ENCODE assay signal across 37 cellular contexts in the genomic region with DNA sequence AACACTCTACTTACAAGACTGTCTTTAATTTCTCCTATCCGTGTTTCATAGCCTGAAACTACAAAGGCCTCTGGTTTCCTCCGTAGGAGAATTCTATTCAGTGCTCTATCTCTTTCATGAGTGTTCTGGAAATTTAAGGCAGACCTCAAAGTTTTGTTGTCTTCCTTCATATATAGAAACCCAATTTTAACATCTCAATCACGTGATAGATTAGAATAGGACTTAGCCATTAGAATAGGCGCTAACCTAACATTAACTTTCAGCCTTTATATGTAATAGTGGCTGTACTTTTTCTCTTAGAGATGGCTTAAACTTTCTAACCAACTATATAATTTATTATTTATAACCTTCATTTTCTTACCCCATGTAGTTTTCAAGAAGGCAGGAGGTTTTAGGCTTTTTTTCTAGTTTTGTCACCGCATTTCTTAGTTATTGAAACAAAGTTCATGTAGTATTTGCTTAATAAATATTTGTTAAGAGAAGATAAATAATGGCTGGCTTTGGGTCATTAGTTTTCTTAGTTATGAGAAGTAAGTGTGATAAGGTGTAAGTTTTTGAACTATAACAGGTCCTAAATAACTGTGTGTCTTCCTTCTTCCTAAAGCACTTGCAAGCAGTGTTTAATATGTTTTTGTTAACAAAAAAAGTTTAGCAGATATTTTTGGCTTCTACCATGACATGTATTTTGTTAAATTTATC.
"Had no signal": no experiment of that assay in that cellular context is flagged by ENCODE, and none has a peak within 500 bp of the region (broad histone marks: within the 10 kb centered on the region; RNA-seq: fewer than 3 reads in every experiment).

No MANE protein-coding gene starts in this region.

- H3K27ac ChIP-seq: adrenal gland, body of pancreas, brain microvascular endothelial cell, breast epithelium, VCaP had no signal

- ATAC-seq: activated CD8-positive, alpha-beta memory T cell treated with anti-CD3 and anti-CD28 coated beads, Interleukin-2, amount 10 ng/mL, durations not matched to agents 7 days and 5 days; activated CD8-positive, alpha-beta T cell treated with anti-CD3 and anti-CD28 coated beads, Interleukin-2, amount 10 ng/mL, durations not matched to agents 7 days and 5 days; activated naive CD4-positive, alpha-beta T cell treated with anti-CD3 and anti-CD28 coated beads, Interleukin-2, amount 50 U/mL, for 72 hours; body of pancreas had no signal

- H3K27me3 ChIP-seq: adrenal gland, body of pancreas, brain microvascular endothelial cell, breast epithelium had no signal

- H3K4me3 ChIP-seq: adrenal gland, body of pancreas, breast epithelium had no signal

- FAIRE-seq: astrocyte, TTC549 had no signal

- H3K4me1 Mint-ChIP-seq: activated B cell treated with CpG ODN at 0.5 μM for 24 hours; activated CD4-positive, alpha-beta T cell treated with anti-CD3 and anti-CD28 coated beads, Interleukin-2, amount 10 ng/mL, durations not matched to agents 24 days and 14 days; activated CD8-positive, alpha-beta memory T cell treated with anti-CD3 and anti-CD28 coated beads, Interleukin-2, amount 10 ng/mL, durations not matched to agents 7 days and 5 days; activated naive CD8-positive, alpha-beta T cell treated with anti-CD3 and anti-CD28 coated beads for 36 hours had no signal

- H3K4me3 Mint-ChIP-seq: activated B cell treated with CpG ODN at 0.5 μM for 24 hours; activated CD4-positive, alpha-beta memory T cell treated with anti-CD3 and anti-CD28 coated beads for 36 hours; activated CD4-positive, alpha-beta T cell treated with anti-CD3 and anti-CD28 coated beads, Interleukin-2, amount 10 ng/mL, durations not matched to agents 24 days and 14 days; activated CD8-positive, alpha-beta memory T cell treated with anti-CD3 and anti-CD28 coated beads, Interleukin-2, amount 10 ng/mL, durations not matched to agents 7 days and 5 days; activated CD8-positive, alpha-beta T cell treated with anti-CD3 and anti-CD28 coated beads, Interleukin-2, amount 10 ng/mL, durations not matched to agents 7 days and 5 days; activated naive CD4-positive, alpha-beta T cell treated with anti-CD3 and anti-CD28 coated beads for 36 hours; activated naive CD8-positive, alpha-beta T cell treated with anti-CD3 and anti-CD28 coated beads for 36 hours; activated T-cell treated with anti-CD3 and anti-CD28 coated beads, Interleukin-2, amount 50 U/mL, for 24 hours; T-helper 1 cell treated with Interleukin-12 subunit alpha and Interleukin-12 subunit beta and Interleukin-4 antibody, amounts not matched to agents 30 μg/mL and 1 μg/mL, for 36 hours; T-helper 2 cell treated with Interferon-gamma antibody and Interleukin-4, amounts not matched to agents 5 μg/mL and 100 μg/mL, for 36 hours had no signal

- DNase-seq: activated B cell treated with CpG ODN at 0.5 μM for 24 hours; activated CD4-positive, alpha-beta memory T cell treated with anti-CD3 and anti-CD28 coated beads for 36 hours; activated CD4-positive, alpha-beta T cell treated with anti-CD3 and anti-CD28 coated beads for 4 hours; activated CD4-positive, alpha-beta T cell treated with anti-CD3 and anti-CD28 coated beads, Interleukin-2, amount 10 ng/mL, durations not matched to agents 24 days and 14 days; activated CD4-positive, alpha-beta T cell treated with anti-CD3 and anti-CD28 coated beads, Interleukin-2, amount 50 U/mL, for 1 hour; activated CD4-positive, alpha-beta T cell treated with anti-CD3 and anti-CD28 coated beads, Interleukin-2, amount 50 U/mL, for 4 hours; activated CD4-positive, CD25-positive, alpha-beta regulatory T cell treated with anti-CD3 and anti-CD28 coated beads, Interleukin-2, amount 50 U/mL, for 72 hours; activated CD8-positive, alpha-beta memory T cell treated with anti-CD3 and anti-CD28 coated beads for 24 hours; activated CD8-positive, alpha-beta memory T cell treated with anti-CD3 and anti-CD28 coated beads, Interleukin-2, amount 10 ng/mL, durations not matched to agents 7 days and 5 days; activated CD8-positive, alpha-beta memory T cell treated with anti-CD3 and anti-CD28 coated beads, Interleukin-2, amount 50 U/mL, for 48 hours; activated CD8-positive, alpha-beta T cell treated with anti-CD3 and anti-CD28 coated beads, Interleukin-2, amount 10 ng/mL, durations not matched to agents 7 days and 5 days; activated effector memory CD4-positive, alpha-beta T cell treated with Interleukin-2 at 50 U/mL for 16 hours; activated gamma-delta T cell; activated naive CD4-positive, alpha-beta T cell; activated naive CD4-positive, alpha-beta T cell treated with anti-CD3 and anti-CD28 coated beads for 36 hours; activated naive CD4-positive, alpha-beta T cell treated with anti-CD3 and anti-CD28 coated beads, Interleukin-2, amount 50 U/mL, for 16 hours; activated naive CD8-positive, alpha-beta T cell treated with anti-CD3 and anti-CD28 coated beads for 36 hours; activated T-cell treated with anti-CD3 and anti-CD28 coated beads, Interleukin-2, amount 50 U/mL, for 24 hours; activated T-cell treated with anti-CD3 and anti-CD28 coated beads, Interleukin-2, amount 50 U/mL, for 48 hours; adrenal gland; amniotic stem cell; aorta; body of pancreas; brain microvascular endothelial cell; central memory CD4-positive, alpha-beta T cell; cerebellar nuclear complex; T-helper 1 cell; T-helper 2 cell; T-helper 9 cell had no signal

- H3K36me3 ChIP-seq: adrenal gland, brain microvascular endothelial cell, breast epithelium had no signal

- H3K27ac Mint-ChIP-seq: activated B cell treated with CpG ODN at 0.5 μM for 24 hours; activated CD4-positive, alpha-beta memory T cell treated with anti-CD3 and anti-CD28 coated beads for 36 hours; activated CD4-positive, alpha-beta T cell treated with anti-CD3 and anti-CD28 coated beads, Interleukin-2, amount 10 ng/mL, durations not matched to agents 24 days and 14 days; activated CD8-positive, alpha-beta memory T cell treated with anti-CD3 and anti-CD28 coated beads, Interleukin-2, amount 10 ng/mL, durations not matched to agents 7 days and 5 days; activated CD8-positive, alpha-beta T cell treated with anti-CD3 and anti-CD28 coated beads, Interleukin-2, amount 10 ng/mL, durations not matched to agents 7 days and 5 days; activated naive CD4-positive, alpha-beta T cell treated with anti-CD3 and anti-CD28 coated beads for 36 hours; activated naive CD4-positive, alpha-beta T cell treated with anti-CD3 and anti-CD28 coated beads, Interleukin-2, amount 50 U/mL, for 72 hours; activated naive CD8-positive, alpha-beta T cell treated with anti-CD3 and anti-CD28 coated beads for 36 hours; activated T-cell treated with anti-CD3 and anti-CD28 coated beads, Interleukin-2, amount 50 U/mL, for 24 hours; activated T-helper 2 cell treated with anti-CD3 and anti-CD28 coated beads, Interferon-gamma antibody, Interleukin-2, Interleukin-4, amounts not matched to agents 10 μg/mL and 5 μg/mL and 100 μg/mL, durations not matched to agents 14 hours and 24 hours and 36 hours; T-helper 1 cell treated with Interleukin-12 subunit alpha and Interleukin-12 subunit beta and Interleukin-4 antibody, amounts not matched to agents 30 μg/mL and 1 μg/mL, for 36 hours; T-helper 2 cell treated with Interferon-gamma antibody and Interleukin-4, amounts not matched to agents 5 μg/mL and 100 μg/mL, for 36 hours had no signal

- H3K36me3 Mint-ChIP-seq: activated CD4-positive, alpha-beta memory T cell treated with anti-CD3 and anti-CD28 coated beads for 36 hours; activated CD8-positive, alpha-beta memory T cell treated with anti-CD3 and anti-CD28 coated beads, Interleukin-2, amount 10 ng/mL, durations not matched to agents 7 days and 5 days; activated naive CD4-positive, alpha-beta T cell treated with anti-CD3 and anti-CD28 coated beads, Interleukin-2, amount 50 U/mL, for 72 hours; activated naive CD8-positive, alpha-beta T cell treated with anti-CD3 and anti-CD28 coated beads for 36 hours had no signal

- H3K9me3 Mint-ChIP-seq: activated CD4-positive, alpha-beta T cell treated with anti-CD3 and anti-CD28 coated beads, Interleukin-2, amount 10 ng/mL, durations not matched to agents 24 days and 14 days; activated naive CD4-positive, alpha-beta T cell treated with anti-CD3 and anti-CD28 coated beads for 36 hours; activated naive CD8-positive, alpha-beta T cell treated with anti-CD3 and anti-CD28 coated beads for 36 hours; activated T-cell treated with anti-CD3 and anti-CD28 coated beads, Interleukin-2, amount 50 U/mL, for 24 hours; activated T-helper 2 cell treated with anti-CD3 and anti-CD28 coated beads, Interferon-gamma antibody, Interleukin-2, Interleukin-4, amounts not matched to agents 10 μg/mL and 5 μg/mL and 100 μg/mL, durations not matched to agents 14 hours and 24 hours and 36 hours; T-helper 1 cell treated with Interleukin-12 subunit alpha and Interleukin-12 subunit beta and Interleukin-4 antibody, amounts not matched to agents 30 μg/mL and 1 μg/mL, for 36 hours; T-helper 2 cell treated with Interferon-gamma antibody and Interleukin-4, amounts not matched to agents 5 μg/mL and 100 μg/mL, for 36 hours had no signal

- H3K27me3 Mint-ChIP-seq: activated B cell treated with CpG ODN at 0.5 μM for 24 hours; activated CD4-positive, alpha-beta memory T cell treated with anti-CD3 and anti-CD28 coated beads for 36 hours; activated CD4-positive, alpha-beta T cell treated with anti-CD3 and anti-CD28 coated beads, Interleukin-2, amount 10 ng/mL, durations not matched to agents 24 days and 14 days; activated CD8-positive, alpha-beta memory T cell treated with anti-CD3 and anti-CD28 coated beads, Interleukin-2, amount 10 ng/mL, durations not matched to agents 7 days and 5 days; activated naive CD8-positive, alpha-beta T cell treated with anti-CD3 and anti-CD28 coated beads for 36 hours; activated T-cell treated with anti-CD3 and anti-CD28 coated beads, Interleukin-2, amount 50 U/mL, for 24 hours had no signal

- H3K9me3 ChIP-seq: adrenal gland, body of pancreas, breast epithelium had no signal

- H3K4me1 ChIP-seq: adrenal gland, breast epithelium had no signal
